In the genomic region with DNA sequence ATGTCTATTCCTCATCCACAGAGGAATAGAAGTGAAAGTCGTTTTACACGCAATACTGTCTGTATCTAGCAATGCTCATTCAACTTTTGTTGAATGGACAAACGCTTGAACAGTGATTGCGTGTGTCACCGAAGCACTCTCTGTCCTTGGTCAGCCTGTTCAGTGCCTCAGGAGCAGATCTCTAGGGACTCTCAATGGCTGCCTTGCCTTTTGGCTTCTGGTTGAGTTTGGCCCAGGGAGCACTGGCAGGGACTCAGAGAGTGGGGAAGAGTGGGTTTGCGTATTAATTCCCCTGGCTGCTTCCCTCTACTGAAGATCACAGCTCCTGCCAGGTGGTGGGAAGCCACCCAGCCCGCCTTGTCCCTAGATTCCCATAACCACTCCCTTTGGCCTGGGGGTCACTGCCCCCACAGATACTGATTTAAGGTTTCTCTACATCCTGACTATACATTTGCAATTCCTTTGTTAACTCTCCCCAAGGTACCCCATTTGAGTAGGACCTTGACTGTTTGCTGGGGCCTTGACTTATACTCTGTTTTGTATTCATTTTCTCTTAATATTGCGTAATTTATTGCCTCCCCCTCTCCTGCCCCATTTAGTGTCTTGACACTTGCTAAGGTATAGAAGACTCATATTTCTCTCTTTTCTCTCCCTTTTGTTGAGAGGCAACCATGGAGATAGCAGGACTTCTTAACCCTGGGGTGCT, we compare ENCODE assay signal across 1 cellular context.
TF ChIP-seq lines count a peak whose summit lies in the region.

No MANE protein-coding gene starts in this region.

TF ChIP-seq in HepG2, 621 proteins besides CTCF, POLR2A, EP300 and RAD21 (continued from another document):
- TF ChIP-seq, protein P1, sequence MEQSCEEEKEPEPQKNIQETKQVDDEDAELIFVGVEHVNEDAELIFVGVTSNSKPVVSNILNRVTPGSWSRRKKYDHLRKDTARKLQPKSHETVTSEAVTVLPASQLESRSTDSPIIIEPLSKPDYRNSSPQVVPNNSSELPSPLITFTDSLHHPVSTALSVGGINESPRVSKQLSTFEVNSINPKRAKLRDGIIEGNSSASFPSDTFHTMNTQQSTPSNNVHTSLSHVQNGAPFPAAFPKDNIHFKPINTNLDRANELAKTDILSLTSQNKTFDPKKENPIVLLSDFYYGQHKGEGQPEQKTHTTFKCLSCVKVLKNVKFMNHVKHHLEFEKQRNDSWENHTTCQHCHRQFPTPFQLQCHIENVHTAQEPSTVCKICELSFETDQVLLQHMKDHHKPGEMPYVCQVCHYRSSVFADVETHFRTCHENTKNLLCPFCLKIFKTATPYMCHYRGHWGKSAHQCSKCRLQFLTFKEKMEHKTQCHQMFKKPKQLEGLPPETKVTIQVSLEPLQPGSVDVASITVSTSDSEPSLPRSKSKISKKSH (CRISPR knock-in tag; IDR thresholded peaks at IDR 0.05; ENCODE audit: borderline replicate concordance): no peak
- TF ChIP-seq, protein P2, sequence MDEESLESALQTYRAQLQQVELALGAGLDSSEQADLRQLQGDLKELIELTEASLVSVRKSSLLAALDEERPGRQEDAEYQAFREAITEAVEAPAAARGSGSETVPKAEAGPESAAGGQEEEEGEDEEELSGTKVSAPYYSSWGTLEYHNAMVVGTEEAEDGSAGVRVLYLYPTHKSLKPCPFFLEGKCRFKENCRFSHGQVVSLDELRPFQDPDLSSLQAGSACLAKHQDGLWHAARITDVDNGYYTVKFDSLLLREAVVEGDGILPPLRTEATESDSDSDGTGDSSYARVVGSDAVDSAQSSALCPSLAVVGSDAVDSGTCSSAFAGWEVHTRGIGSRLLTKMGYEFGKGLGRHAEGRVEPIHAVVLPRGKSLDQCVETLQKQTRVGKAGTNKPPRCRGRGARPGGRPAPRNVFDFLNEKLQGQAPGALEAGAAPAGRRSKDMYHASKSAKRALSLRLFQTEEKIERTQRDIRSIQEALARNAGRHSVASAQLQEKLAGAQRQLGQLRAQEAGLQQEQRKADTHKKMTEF (CRISPR knock-in tag; IDR thresholded peaks at IDR 0.05): no peak
